In the genomic region with DNA sequence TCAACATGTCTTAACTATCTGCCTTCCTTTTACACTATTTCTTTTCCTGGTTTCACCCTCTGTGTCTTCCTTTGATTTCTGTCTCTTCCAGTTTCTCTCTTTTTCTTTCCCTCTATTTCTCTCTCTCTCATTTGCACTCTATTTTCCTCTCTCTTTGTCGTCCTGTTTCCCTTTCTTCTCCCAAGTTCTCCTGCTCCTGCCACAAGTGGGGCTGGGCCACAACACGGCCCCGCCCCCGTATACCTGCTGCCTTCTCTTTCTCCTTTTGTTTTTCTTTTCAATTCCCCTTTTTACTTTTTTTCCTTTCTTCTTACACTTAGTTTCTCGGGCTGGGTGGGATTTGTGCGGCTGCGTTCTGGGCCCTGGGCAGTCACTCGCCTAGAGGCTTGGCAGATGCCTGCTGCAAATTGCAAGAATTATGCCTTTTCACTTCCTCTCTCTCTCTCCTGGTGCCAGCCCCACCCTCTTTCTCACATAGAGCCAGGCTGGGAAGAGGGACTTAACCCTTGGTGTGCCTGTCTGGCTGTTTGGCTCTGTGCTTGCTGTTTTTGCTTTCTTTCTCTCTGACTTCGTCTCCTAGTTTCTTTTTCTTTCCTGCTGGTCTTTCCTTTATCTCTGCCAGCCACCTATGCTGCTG, we compare ENCODE assay signal across 13 cellular contexts.
DNase-seq lines count a peak whose midpoint lies in the region; TF ChIP-seq lines count a peak whose summit lies in the region.
"Had no signal": no experiment of that assay in that cellular context is flagged by ENCODE, and none has a peak within 500 bp of the region (broad histone marks: within the 10 kb centered on the region; RNA-seq: fewer than 3 reads in every experiment).

No MANE protein-coding gene starts in this region.

- TF ChIP-seq POLR2A in breast epithelium (IDR thresholded peaks at IDR 0.05): no peak

- H3K4me1 ChIP-seq in HEK293 (ENCODE audit: control insufficient read depth, insufficient read depth, low read length) (no peaks in the 10 kb centered on the region), breast epithelium (no peaks in the 10 kb centered on the region)
- H3K4me1 ChIP-seq: lower lobe of right lung, uterus had no signal

- DNase-seq in NCI-H2227 treated with DMSO at 0.1 percent for 48 hours (lab: John Stamatoyannopoulos, UW): peak; percentile 69
- DNase-seq in breast epithelium (ENCODE audit: low spot score in 2 of 2): no peak
- no peak for DNase-seq in activated gamma-delta T cell treated with Interleukin-2 at 50 U/mL for 16 hours
- no peak for DNase-seq in ecto neural progenitor cell (ENCODE audit: low spot score)
- no peak for DNase-seq in NCI-H345 treated with DMSO at 0.1 percent for 48 hours (lab: John Stamatoyannopoulos, UW; ENCODE audit: unreplicated experiment)
- no peak for DNase-seq in dorsolateral prefrontal cortex
- DNase-seq: effector memory CD8-positive, alpha-beta T cell; KG1; lower lobe of right lung; uterus had no signal

- intact Hi-C loops in breast epithelium (cut with DNase I; ENCODE audit: low total_unique reads): no loop called here
- intact Hi-C loops in dorsolateral prefrontal cortex (cut with DNase I): loop anchor here in 1 of 2 donors (10.0 kb wide), 1 partner anchor 46 kb away; no protein-coding TSS in a partner anchor

- H3K27me3 ChIP-seq in breast epithelium (no peaks in the 10 kb centered on the region), dorsolateral prefrontal cortex (peaks cover 0 to 13% (median 0%) of the 10 kb centered on the region in 45 donors)
- H3K27me3 ChIP-seq: neutrophil, uterus had no signal

- TF ChIP-seq CTCF in 22Rv1 (IDR thresholded peaks at IDR 0.05) (no peak), HEK293 (tag by site-specific recombination; IDR thresholded peaks at IDR 0.05) (no peak), breast epithelium (IDR thresholded peaks at IDR 0.05) (no peak), dorsolateral prefrontal cortex (IDR thresholded peaks at IDR 0.05 in 54 of 56, conservative IDR thresholded peaks at IDR 0.05 in 2 of 56; ENCODE audit: low read depth in 1 of 56, partially characterized antibody in 56 of 56) (no peak)

- CTCF ChIA-PET in HEK293 (lab: Yijun Ruan, JAX): interaction anchor here (1.2 kb wide), 1 partner anchor 17 kb away, joined by 3 read pairs; no protein-coding TSS in a partner anchor

- H3K9me3 ChIP-seq in HEK293 (ENCODE audit: control insufficient read depth, insufficient read depth, low read depth, low read length): no peaks in the 10 kb centered on the region
- no peaks in the 10 kb centered on the region for H3K9me3 ChIP-seq in breast epithelium
- H3K9me3 ChIP-seq: lower lobe of right lung, neutrophil, uterus had no signal

- POLR2A ChIA-PET in HEK293 (lab: Yijun Ruan, JAX): no interaction called here

- peak overlapping the region; percentile 47 for H3K27ac ChIP-seq in 22Rv1
- no peak overlapping the region for H3K27ac ChIP-seq in HEK293 (ENCODE audit: extremely low read depth, low read depth, low read length)
- no peak overlapping the region for H3K27ac ChIP-seq in breast epithelium
- H3K27ac ChIP-seq in dorsolateral prefrontal cortex: no peak overlapping the region
- H3K27ac ChIP-seq: lower lobe of right lung, neutrophil, uterus had no signal

- H3K4me3 ChIP-seq in HEK293 (ENCODE audit: low read depth, low read length): no peak overlapping the region
- H3K4me3 ChIP-seq in breast epithelium: peak overlapping the region in 2 of 3 donors; percentile 43 to 49
- no peak overlapping the region for H3K4me3 ChIP-seq in dorsolateral prefrontal cortex
- H3K4me3 ChIP-seq: lower lobe of right lung, uterus had no signal

- H3K36me3 ChIP-seq in HEK293 (ENCODE audit: control insufficient read depth in 2 of 2, insufficient read depth in 1 of 2, low read length in 2 of 2): no peaks in the 10 kb centered on the region
- H3K36me3 ChIP-seq in breast epithelium: no peaks in the 10 kb centered on the region
- H3K36me3 ChIP-seq: lower lobe of right lung, neutrophil, uterus had no signal

TF ChIP-seq in HEK293, 187 proteins besides CTCF, POLR2A, EP300 and RAD21:
- no peak for TF ChIP-seq KLF9 (tag by site-specific recombination; IDR thresholded peaks at IDR 0.05; ENCODE audit: low read depth)
- 0 out of 2 replicates have a peak, but pooled peaks have one; percentile 16 for TF ChIP-seq ZSCAN16 (tag by site-specific recombination; IDR thresholded peaks at IDR 0.05)
- TF ChIP-seq ZNF335 (tag by site-specific recombination; conservative IDR thresholded peaks at IDR 0.05): peak; percentile 33
- TF ChIP-seq ZNF792 (tag by site-specific recombination; IDR thresholded peaks at IDR 0.05): no peak
- TF ChIP-seq PRDM1 (tag by site-specific recombination; IDR thresholded peaks at IDR 0.05): peak; percentile 72
- TF ChIP-seq, protein P1, sequence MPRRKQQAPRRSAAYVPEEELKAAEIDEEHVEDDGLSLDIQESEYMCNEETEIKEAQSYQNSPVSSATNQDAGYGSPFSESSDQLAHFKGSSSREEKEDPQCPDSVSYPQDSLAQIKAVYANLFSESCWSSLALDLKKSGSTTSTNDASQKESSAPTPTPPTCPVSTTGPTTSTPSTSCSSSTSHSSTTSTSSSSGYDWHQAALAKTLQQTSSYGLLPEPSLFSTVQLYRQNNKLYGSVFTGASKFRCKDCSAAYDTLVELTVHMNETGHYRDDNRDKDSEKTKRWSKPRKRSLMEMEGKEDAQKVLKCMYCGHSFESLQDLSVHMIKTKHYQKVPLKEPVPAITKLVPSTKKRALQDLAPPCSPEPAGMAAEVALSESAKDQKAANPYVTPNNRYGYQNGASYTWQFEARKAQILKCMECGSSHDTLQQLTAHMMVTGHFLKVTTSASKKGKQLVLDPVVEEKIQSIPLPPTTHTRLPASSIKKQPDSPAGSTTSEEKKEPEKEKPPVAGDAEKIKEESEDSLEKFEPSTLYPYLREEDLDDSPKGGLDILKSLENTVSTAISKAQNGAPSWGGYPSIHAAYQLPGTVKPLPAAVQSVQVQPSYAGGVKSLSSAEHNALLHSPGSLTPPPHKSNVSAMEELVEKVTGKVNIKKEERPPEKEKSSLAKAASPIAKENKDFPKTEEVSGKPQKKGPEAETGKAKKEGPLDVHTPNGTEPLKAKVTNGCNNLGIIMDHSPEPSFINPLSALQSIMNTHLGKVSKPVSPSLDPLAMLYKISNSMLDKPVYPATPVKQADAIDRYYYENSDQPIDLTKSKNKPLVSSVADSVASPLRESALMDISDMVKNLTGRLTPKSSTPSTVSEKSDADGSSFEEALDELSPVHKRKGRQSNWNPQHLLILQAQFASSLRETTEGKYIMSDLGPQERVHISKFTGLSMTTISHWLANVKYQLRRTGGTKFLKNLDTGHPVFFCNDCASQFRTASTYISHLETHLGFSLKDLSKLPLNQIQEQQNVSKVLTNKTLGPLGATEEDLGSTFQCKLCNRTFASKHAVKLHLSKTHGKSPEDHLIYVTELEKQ (tag by site-specific recombination; IDR thresholded peaks at IDR 0.05; ENCODE audit: borderline replicate concordance): no peak
- TF ChIP-seq SCRT2 (tag by site-specific recombination; IDR thresholded peaks at IDR 0.05): peak; percentile 36; the same call in 1 of the 2 replicates
- TF ChIP-seq, protein P2, sequence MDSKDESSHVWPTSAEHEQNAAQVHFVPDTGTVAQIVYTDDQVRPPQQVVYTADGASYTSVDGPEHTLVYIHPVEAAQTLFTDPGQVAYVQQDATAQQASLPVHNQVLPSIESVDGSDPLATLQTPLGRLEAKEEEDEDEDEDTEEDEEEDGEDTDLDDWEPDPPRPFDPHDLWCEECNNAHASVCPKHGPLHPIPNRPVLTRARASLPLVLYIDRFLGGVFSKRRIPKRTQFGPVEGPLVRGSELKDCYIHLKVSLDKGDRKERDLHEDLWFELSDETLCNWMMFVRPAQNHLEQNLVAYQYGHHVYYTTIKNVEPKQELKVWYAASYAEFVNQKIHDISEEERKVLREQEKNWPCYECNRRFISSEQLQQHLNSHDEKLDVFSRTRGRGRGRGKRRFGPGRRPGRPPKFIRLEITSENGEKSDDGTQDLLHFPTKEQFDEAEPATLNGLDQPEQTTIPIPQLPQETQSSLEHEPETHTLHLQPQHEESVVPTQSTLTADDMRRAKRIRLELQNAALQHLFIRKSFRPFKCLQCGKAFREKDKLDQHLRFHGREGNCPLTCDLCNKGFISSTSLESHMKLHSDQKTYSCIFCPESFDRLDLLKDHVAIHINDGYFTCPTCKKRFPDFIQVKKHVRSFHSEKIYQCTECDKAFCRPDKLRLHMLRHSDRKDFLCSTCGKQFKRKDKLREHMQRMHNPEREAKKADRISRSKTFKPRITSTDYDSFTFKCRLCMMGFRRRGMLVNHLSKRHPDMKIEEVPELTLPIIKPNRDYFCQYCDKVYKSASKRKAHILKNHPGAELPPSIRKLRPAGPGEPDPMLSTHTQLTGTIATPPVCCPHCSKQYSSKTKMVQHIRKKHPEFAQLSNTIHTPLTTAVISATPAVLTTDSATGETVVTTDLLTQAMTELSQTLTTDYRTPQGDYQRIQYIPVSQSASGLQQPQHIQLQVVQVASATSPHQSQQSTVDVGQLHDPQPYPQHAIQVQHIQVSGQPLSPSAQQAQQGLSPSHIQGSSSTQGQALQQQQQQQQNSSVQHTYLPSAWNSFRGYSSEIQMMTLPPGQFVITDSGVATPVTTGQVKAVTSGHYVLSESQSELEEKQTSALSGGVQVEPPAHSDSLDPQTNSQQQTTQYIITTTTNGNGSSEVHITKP (tag by site-specific recombination; IDR thresholded peaks at IDR 0.05): no peak

Comparison
In these comparisons a context has a peak if more than half of its experiments do, and no peak if none do; other contexts are left out.
1. H3K4me3 ChIP-seq: peak in breast epithelium (2 of 3); none in HEK293 (single experiment) and dorsolateral prefrontal cortex (0 of 59).